ENCODE assay signal across 1 cellular context in genomic region chr6:33183071-33183683, GRCh38.
A peak's percentile ranks its signal among the peaks of the same experiment; 100 is the strongest.
TF ChIP-seq lines count a peak whose summit lies in the region.

No MANE protein-coding gene starts in this region.

TF ChIP-seq in HepG2, 621 proteins besides CTCF, POLR2A, EP300 and RAD21:
- no peak for TF ChIP-seq NFE2 (CRISPR knock-in tag; IDR thresholded peaks at IDR 0.05)
- TF ChIP-seq, protein P1, sequence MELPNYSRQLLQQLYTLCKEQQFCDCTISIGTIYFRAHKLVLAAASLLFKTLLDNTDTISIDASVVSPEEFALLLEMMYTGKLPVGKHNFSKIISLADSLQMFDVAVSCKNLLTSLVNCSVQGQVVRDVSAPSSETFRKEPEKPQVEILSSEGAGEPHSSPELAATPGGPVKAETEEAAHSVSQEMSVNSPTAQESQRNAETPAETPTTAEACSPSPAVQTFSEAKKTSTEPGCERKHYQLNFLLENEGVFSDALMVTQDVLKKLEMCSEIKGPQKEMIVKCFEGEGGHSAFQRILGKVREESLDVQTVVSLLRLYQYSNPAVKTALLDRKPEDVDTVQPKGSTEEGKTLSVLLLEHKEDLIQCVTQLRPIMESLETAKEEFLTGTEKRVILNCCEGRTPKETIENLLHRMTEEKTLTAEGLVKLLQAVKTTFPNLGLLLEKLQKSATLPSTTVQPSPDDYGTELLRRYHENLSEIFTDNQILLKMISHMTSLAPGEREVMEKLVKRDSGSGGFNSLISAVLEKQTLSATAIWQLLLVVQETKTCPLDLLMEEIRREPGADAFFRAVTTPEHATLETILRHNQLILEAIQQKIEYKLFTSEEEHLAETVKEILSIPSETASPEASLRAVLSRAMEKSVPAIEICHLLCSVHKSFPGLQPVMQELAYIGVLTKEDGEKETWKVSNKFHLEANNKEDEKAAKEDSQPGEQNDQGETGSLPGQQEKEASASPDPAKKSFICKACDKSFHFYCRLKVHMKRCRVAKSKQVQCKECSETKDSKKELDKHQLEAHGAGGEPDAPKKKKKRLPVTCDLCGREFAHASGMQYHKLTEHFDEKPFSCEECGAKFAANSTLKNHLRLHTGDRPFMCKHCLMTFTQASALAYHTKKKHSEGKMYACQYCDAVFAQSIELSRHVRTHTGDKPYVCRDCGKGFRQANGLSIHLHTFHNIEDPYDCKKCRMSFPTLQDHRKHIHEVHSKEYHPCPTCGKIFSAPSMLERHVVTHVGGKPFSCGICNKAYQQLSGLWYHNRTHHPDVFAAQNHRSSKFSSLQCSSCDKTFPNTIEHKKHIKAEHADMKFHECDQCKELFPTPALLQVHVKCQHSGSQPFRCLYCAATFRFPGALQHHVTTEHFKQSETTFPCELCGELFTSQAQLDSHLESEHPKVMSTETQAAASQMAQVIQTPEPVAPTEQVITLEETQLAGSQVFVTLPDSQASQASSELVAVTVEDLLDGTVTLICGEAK (IDR thresholded peaks at IDR 0.05): peak; percentile 39
- TF ChIP-seq, protein P1 (CRISPR knock-in tag; IDR thresholded peaks at IDR 0.05): no peak
- peak; percentile 50 for TF ChIP-seq GABPA (IDR thresholded peaks at IDR 0.05; ENCODE audit: low read depth, low read length)
- peak; percentile 92 for TF ChIP-seq GABPA (CRISPR knock-in tag; IDR thresholded peaks at IDR 0.05; ENCODE audit: low read depth)
- TF ChIP-seq HDAC6 (IDR thresholded peaks at IDR 0.05; ENCODE audit: low read depth, low read length): no peak
- TF ChIP-seq, protein P2, sequence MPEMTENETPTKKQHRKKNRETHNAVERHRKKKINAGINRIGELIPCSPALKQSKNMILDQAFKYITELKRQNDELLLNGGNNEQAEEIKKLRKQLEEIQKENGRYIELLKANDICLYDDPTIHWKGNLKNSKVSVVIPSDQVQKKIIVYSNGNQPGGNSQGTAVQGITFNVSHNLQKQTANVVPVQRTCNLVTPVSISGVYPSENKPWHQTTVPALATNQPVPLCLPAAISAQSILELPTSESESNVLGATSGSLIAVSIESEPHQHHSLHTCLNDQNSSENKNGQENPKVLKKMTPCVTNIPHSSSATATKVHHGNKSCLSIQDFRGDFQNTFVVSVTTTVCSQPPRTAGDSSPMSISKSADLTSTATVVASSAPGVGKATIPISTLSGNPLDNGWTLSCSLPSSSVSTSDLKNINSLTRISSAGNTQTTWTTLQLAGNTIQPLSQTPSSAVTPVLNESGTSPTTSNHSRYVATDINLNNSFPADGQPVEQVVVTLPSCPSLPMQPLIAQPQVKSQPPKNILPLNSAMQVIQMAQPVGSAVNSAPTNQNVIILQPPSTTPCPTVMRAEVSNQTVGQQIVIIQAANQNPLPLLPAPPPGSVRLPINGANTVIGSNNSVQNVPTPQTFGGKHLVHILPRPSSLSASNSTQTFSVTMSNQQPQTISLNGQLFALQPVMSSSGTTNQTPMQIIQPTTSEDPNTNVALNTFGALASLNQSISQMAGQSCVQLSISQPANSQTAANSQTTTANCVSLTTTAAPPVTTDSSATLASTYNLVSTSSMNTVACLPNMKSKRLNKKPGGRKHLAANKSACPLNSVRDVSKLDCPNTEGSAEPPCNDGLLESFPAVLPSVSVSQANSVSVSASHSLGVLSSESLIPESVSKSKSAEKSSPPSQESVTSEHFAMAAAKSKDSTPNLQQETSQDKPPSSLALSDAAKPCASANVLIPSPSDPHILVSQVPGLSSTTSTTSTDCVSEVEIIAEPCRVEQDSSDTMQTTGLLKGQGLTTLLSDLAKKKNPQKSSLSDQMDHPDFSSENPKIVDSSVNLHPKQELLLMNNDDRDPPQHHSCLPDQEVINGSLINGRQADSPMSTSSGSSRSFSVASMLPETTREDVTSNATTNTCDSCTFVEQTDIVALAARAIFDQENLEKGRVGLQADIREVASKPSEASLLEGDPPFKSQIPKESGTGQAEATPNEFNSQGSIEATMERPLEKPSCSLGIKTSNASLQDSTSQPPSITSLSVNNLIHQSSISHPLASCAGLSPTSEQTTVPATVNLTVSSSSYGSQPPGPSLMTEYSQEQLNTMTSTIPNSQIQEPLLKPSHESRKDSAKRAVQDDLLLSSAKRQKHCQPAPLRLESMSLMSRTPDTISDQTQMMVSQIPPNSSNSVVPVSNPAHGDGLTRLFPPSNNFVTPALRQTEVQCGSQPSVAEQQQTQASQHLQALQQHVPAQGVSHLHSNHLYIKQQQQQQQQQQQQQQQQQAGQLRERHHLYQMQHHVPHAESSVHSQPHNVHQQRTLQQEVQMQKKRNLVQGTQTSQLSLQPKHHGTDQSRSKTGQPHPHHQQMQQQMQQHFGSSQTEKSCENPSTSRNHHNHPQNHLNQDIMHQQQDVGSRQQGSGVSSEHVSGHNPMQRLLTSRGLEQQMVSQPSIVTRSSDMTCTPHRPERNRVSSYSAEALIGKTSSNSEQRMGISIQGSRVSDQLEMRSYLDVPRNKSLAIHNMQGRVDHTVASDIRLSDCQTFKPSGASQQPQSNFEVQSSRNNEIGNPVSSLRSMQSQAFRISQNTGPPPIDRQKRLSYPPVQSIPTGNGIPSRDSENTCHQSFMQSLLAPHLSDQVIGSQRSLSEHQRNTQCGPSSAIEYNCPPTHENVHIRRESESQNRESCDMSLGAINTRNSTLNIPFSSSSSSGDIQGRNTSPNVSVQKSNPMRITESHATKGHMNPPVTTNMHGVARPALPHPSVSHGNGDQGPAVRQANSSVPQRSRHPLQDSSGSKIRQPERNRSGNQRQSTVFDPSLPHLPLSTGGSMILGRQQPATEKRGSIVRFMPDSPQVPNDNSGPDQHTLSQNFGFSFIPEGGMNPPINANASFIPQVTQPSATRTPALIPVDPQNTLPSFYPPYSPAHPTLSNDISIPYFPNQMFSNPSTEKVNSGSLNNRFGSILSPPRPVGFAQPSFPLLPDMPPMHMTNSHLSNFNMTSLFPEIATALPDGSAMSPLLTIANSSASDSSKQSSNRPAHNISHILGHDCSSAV (CRISPR knock-in tag; IDR thresholded peaks at IDR 0.05; ENCODE audit: borderline replicate concordance): no peak
- peak; percentile 36; the same call in 1 of the 2 replicates for TF ChIP-seq FOXK2 (IDR thresholded peaks at IDR 0.05)
- TF ChIP-seq LCORL (IDR thresholded peaks at IDR 0.05): peak; percentile 93
- TF ChIP-seq LCORL (CRISPR knock-in tag; IDR thresholded peaks at IDR 0.05): no peak
- TF ChIP-seq GABPB1 (CRISPR knock-in tag; IDR thresholded peaks at IDR 0.05): peak; percentile 68; the same call in 1 of the 2 replicates
- TF ChIP-seq POGZ (CRISPR knock-in tag; IDR thresholded peaks at IDR 0.05): 0 out of 2 replicates have a peak, but pooled peaks have one; percentile 13
- TF ChIP-seq WIZ (CRISPR knock-in tag; IDR thresholded peaks at IDR 0.05): 0 out of 2 replicates have a peak, but pooled peaks have one; percentile 53
- peak; percentile 70; the same call in 1 of the 2 replicates for TF ChIP-seq NR2C2 (CRISPR knock-in tag; IDR thresholded peaks at IDR 0.05; ENCODE audit: borderline replicate concordance)
- peak; percentile 75 for TF ChIP-seq ELF1 (CRISPR knock-in tag; IDR thresholded peaks at IDR 0.05)
- peak; percentile 79 for TF ChIP-seq EHMT2 (IDR thresholded peaks at IDR 0.05; ENCODE audit: borderline replicate concordance, low read depth, low read length)
- peak; percentile 94 for TF ChIP-seq SETDB1 (CRISPR knock-in tag; IDR thresholded peaks at IDR 0.05; ENCODE audit: borderline replicate concordance)
TF ChIP-seq in HepG2: peak in this region for 11.
